Comparison of ENCODE assay signal across 8 cellular contexts in genomic region chr10:45420453-45421192, GRCh38.
DNase-seq lines count a peak whose midpoint lies in the region; ATAC-seq and TF ChIP-seq lines count a peak whose summit lies in the region.

No MANE protein-coding gene starts in this region.

- H3K9me3 Mint-ChIP-seq in central memory CD8-positive, alpha-beta T cell = no peaks in the 10 kb centered on the region

- H3K27ac Mint-ChIP-seq in central memory CD8-positive, alpha-beta T cell (ENCODE audit: low read depth) = peak overlapping the region; percentile 92

- H3K4me1 ChIP-seq in stomach smooth muscle (ENCODE audit: control insufficient read depth, insufficient read depth, low read length) = peaks cover 19% of the 10 kb centered on the region

- H3K36me3 Mint-ChIP-seq in central memory CD8-positive, alpha-beta T cell (ENCODE audit: insufficient read depth) = peaks cover 3% of the 10 kb centered on the region

- peak; percentile 56 for ATAC-seq in GM21737 (IDR thresholded peaks at IDR 0.05; ENCODE audit: unreplicated experiment)
- ATAC-seq in central memory CD8-positive, alpha-beta T cell (replicated peaks; ENCODE audit: extremely low read depth, poor library complexity, severe bottlenecking) = peak; percentile 44

- peak; percentile 37 for TF ChIP-seq POLR2A in GM10847 (IDR thresholded peaks at IDR 0.05; ENCODE audit: extremely low read depth, insufficient read length)

- peaks cover 12% of the 10 kb centered on the region for H3K27me3 Mint-ChIP-seq in central memory CD8-positive, alpha-beta T cell

- peak overlapping the region; percentile 36 to 78 for H3K9ac ChIP-seq in stomach smooth muscle (ENCODE audit: low read length in 2 of 2)

- H3K4me3 Mint-ChIP-seq in central memory CD8-positive, alpha-beta T cell = peak overlapping the region; percentile 90

- H3K4me1 Mint-ChIP-seq in central memory CD8-positive, alpha-beta T cell = peaks cover 36% of the 10 kb centered on the region

- H3K27me3 ChIP-seq in stomach smooth muscle (ENCODE audit: control insufficient read depth in 1 of 2, insufficient read depth in 2 of 2, low read length in 2 of 2) = no peaks in the 10 kb centered on the region

- H3K4me3 ChIP-seq in stomach smooth muscle (ENCODE audit: low read length in 2 of 2) = peak overlapping the region; percentile 23 to 57

- H3K27ac ChIP-seq in stomach smooth muscle (ENCODE audit: low read length) = no peak overlapping the region

- H3K9me3 ChIP-seq in stomach smooth muscle (ENCODE audit: control insufficient read depth in 2 of 2, low read length in 2 of 2) = no peaks in the 10 kb centered on the region

- DNase-seq in Kasumi-1 (lab: John Stamatoyannopoulos, UW) = peak; percentile 88 to 92
- peak; percentile 44 for DNase-seq in T-helper 22 cell (ENCODE audit: low read depth)
- DNase-seq in central memory CD8-positive, alpha-beta T cell (ENCODE audit: low spot score in 2 of 2) = no peak
- peak; percentile 46 for DNase-seq in midbrain (lab: John Stamatoyannopoulos, UW)
- DNase-seq in cortex of kidney (lab: John Stamatoyannopoulos, UW) = no peak

- no peaks in the 10 kb centered on the region for H3K36me3 ChIP-seq in stomach smooth muscle (ENCODE audit: control insufficient read depth in 2 of 2, insufficient read depth in 2 of 2, low read length in 2 of 2)

Comparison
In these comparisons a context has a peak if more than half of its experiments do, and no peak if none do; other contexts are left out.
1. DNase-seq: peak in Kasumi-1 (2 of 2), T-helper 22 cell (single experiment) and midbrain (single experiment); none in central memory CD8-positive, alpha-beta T cell (0 of 2) and cortex of kidney (single experiment).